Comparison of ENCODE assay signal across 8 cellular contexts in the genomic region with DNA sequence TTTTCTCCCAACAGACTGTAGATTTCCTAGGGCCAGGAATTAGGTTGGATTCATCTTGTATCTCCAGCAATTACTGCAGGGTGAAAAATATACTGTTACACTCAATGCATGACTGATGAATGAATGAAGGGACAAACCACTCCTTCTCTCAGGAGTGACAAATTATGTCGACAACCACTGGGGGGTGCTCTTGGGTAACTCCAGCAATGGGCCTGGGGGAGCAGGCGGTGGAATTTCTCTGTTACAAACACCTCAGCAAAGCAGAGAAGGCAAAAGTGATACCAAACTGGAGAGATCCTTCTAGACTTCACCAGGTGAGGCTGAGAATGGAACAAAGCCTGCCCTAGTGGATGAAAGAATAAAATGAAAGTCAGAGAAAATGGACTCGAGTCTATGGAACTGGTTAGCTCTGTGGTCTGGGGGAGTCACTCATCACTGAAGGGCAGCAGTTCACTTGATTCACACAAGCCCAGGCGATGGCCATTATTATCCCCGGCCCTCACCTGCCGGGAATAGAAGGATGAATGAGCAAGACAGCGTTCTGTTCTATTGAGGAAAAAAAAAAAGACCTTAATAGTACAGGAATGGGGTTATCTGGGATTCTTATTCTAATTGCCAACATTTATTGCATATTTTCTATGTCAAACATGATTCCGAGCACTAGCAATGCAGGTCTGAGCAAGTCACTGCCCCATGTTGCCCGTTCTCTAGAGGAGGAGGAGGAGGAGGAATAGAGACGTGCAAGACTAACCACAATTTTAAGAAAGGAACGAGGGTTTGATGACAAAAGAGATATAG.
DNase-seq lines count a peak whose midpoint lies in the region; ATAC-seq and TF ChIP-seq lines count a peak whose summit lies in the region.

No MANE protein-coding gene starts in this region.

- H3K36me3 Mint-ChIP-seq in endothelial cell (ENCODE audit: low read depth, unreplicated experiment): no peaks in the 10 kb centered on the region

- H3F3A ChIP-seq in smooth muscle cell (ENCODE audit: low read depth): peaks cover 5% of the 10 kb centered on the region

- no peaks in the 10 kb centered on the region for H4K20me1 ChIP-seq in smooth muscle cell (ENCODE audit: low read depth)

- DNase-seq in stimulated activated naive CD8-positive, alpha-beta T cell treated with anti-CD3 and anti-CD28 coated beads, Interleukin-15, Interleukin-2, amounts not matched to agents 100 U/mL and 50 U/mL, for 24 hours: peak; percentile 4
- DNase-seq in stimulated activated naive CD8-positive, alpha-beta T cell treated with anti-CD3 and anti-CD28 coated beads, Interleukin-15, amount 100 ng/mL, for 72 hours: no peak
- peak; percentile 14 for DNase-seq in NCI-H446 treated with DMSO at 0.1 percent for 48 hours (lab: John Stamatoyannopoulos, UW)
- peak; percentile 68 for DNase-seq in endothelial cell (ENCODE audit: low spot score)
- DNase-seq in smooth muscle cell (lab: John Stamatoyannopoulos, UW; ENCODE audit: unreplicated experiment): no peak
- no peak for DNase-seq in spleen
- DNase-seq in activated CD4-positive, alpha-beta T cell treated with anti-CD3 and anti-CD28 coated beads for 1 hour: no peak

- no peaks in the 10 kb centered on the region for H3K4me1 ChIP-seq in smooth muscle cell (ENCODE audit: low read depth)
- H3K4me1 ChIP-seq in spleen: no peaks in the 10 kb centered on the region

- H3K79me2 ChIP-seq in smooth muscle cell (ENCODE audit: low read depth): no peaks in the 10 kb centered on the region

- no peaks in the 10 kb centered on the region for H3K4me1 Mint-ChIP-seq in stimulated activated naive CD8-positive, alpha-beta T cell treated with anti-CD3 and anti-CD28 coated beads, Interleukin-15, amount 100 ng/mL, for 72 hours
- peaks cover 5% of the 10 kb centered on the region for H3K4me1 Mint-ChIP-seq in endothelial cell (ENCODE audit: unreplicated experiment)

- H3K9ac ChIP-seq in smooth muscle cell (ENCODE audit: low read depth): no peak overlapping the region

- no peak for ATAC-seq in stimulated activated naive CD8-positive, alpha-beta T cell treated with anti-CD3 and anti-CD28 coated beads, Interleukin-15, Interleukin-2, amounts not matched to agents 100 U/mL and 50 U/mL, for 24 hours
- ATAC-seq in stimulated activated naive CD8-positive, alpha-beta T cell treated with anti-CD3 and anti-CD28 coated beads, Interleukin-15, amount 100 ng/mL, for 72 hours: no peak
- ATAC-seq in HG03045 (IDR thresholded peaks at IDR 0.05; ENCODE audit: unreplicated experiment): no peak

- peaks cover 17% of the 10 kb centered on the region for H3K27me3 Mint-ChIP-seq in stimulated activated naive CD8-positive, alpha-beta T cell treated with anti-CD3 and anti-CD28 coated beads, Interleukin-15, amount 100 ng/mL, for 72 hours
- H3K27me3 Mint-ChIP-seq in endothelial cell (ENCODE audit: unreplicated experiment): no peaks in the 10 kb centered on the region

- H3K4me3 ChIP-seq in smooth muscle cell (no peak overlapping the region), spleen (no peak overlapping the region)

- peaks cover 5 to 21% of the 10 kb centered on the region in 2 donors for H3K9me3 Mint-ChIP-seq in stimulated activated naive CD8-positive, alpha-beta T cell treated with anti-CD3 and anti-CD28 coated beads, Interleukin-15, amount 100 ng/mL, for 72 hours
- H3K9me3 Mint-ChIP-seq in endothelial cell (ENCODE audit: unreplicated experiment): no peaks in the 10 kb centered on the region

- H3K27me3 ChIP-seq in smooth muscle cell (ENCODE audit: low read depth) (peaks cover 3% of the 10 kb centered on the region), spleen (replicated peaks in 1 of 7) (peaks cover 0 to 4% (median 0%) of the 10 kb centered on the region in 7 donors)

- no peak overlapping the region for H3K27ac Mint-ChIP-seq in stimulated activated naive CD8-positive, alpha-beta T cell treated with anti-CD3 and anti-CD28 coated beads, Interleukin-15, amount 100 ng/mL, for 72 hours
- no peak overlapping the region for H3K27ac Mint-ChIP-seq in endothelial cell (ENCODE audit: unreplicated experiment)

- H3K27ac ChIP-seq in smooth muscle cell (ENCODE audit: low read depth) (no peak overlapping the region), spleen (no peak overlapping the region)

- no peaks in the 10 kb centered on the region for H3K9me3 ChIP-seq in smooth muscle cell (replicated peaks; ENCODE audit: low read depth)
- H3K9me3 ChIP-seq in spleen: no peaks in the 10 kb centered on the region

- H3K4me2 ChIP-seq in smooth muscle cell: no peak overlapping the region

- no peaks in the 10 kb centered on the region for H3K36me3 ChIP-seq in smooth muscle cell (ENCODE audit: low read depth)
- H3K36me3 ChIP-seq in spleen: no peaks in the 10 kb centered on the region

- H2AFZ ChIP-seq in smooth muscle cell (ENCODE audit: low read depth): no peak overlapping the region

- TF ChIP-seq CTCF in endothelial cell (IDR thresholded peaks at IDR 0.05; ENCODE audit: unreplicated experiment) (peak; percentile 71), smooth muscle cell (IDR thresholded peaks at IDR 0.05; ENCODE audit: borderline replicate concordance, insufficient read depth, poor library complexity, severe bottlenecking) (peak; percentile 77), spleen (IDR thresholded peaks at IDR 0.05 in 8 of 11, conservative IDR thresholded peaks at IDR 0.05 in 3 of 11) (peak in 5 of 11 experiments; percentile 13 to 33 (median 18))

- WGBS in smooth muscle cell (ENCODE audit: low lambda C conversion rate): 55% methylated on average over 11 of the region's 11 CpGs
- WGBS in spleen, 5 donors: 56 to 65% (median 63%) methylated on average over 11 of the region's 11 CpGs

- no peak for TF ChIP-seq POLR2A in spleen (IDR thresholded peaks at IDR 0.05)

- intact Hi-C loops in spleen (cut with DNase I; ENCODE audit: low total_unique reads): no loop called here

- no peak overlapping the region for H3K4me3 Mint-ChIP-seq in stimulated activated naive CD8-positive, alpha-beta T cell treated with anti-CD3 and anti-CD28 coated beads, Interleukin-15, amount 100 ng/mL, for 72 hours
- no peak overlapping the region for H3K4me3 Mint-ChIP-seq in endothelial cell (ENCODE audit: unreplicated experiment)

Comparison
In these comparisons a context has a peak if more than half of its experiments do, and no peak if none do; other contexts are left out.
1. DNase-seq: peak in stimulated activated naive CD8-positive, alpha-beta T cell treated with anti-CD3 and anti-CD28 coated beads, Interleukin-15, Interleukin-2, amounts not matched to agents 100 U/mL and 50 U/mL, for 24 hours (single experiment), NCI-H446 treated with DMSO at 0.1 percent for 48 hours (single experiment) and endothelial cell (single experiment); none in stimulated activated naive CD8-positive, alpha-beta T cell treated with anti-CD3 and anti-CD28 coated beads, Interleukin-15, amount 100 ng/mL, for 72 hours (0 of 2), smooth muscle cell (single experiment), spleen (single experiment) and activated CD4-positive, alpha-beta T cell treated with anti-CD3 and anti-CD28 coated beads for 1 hour (single experiment).